ENCODE assay signal across 8 cellular contexts in genomic region chr14:96501383-96501745, GRCh38. TPM values are rescaled to one million over a fixed set of nuclear protein-coding genes. Genes with fewer than 3 reads are reported as not detected.
DNase-seq lines count a peak whose midpoint lies in the region; ATAC-seq and TF ChIP-seq lines count a peak whose summit lies in the region.

No MANE protein-coding gene starts in this region.

- no peak for ATAC-seq in naive thymus-derived CD8-positive, alpha-beta T cell
- ATAC-seq in GM18868 (IDR thresholded peaks at IDR 0.05; ENCODE audit: unreplicated experiment) (no peak), GM19452 (IDR thresholded peaks at IDR 0.05; ENCODE audit: unreplicated experiment) (no peak), GM21447 (IDR thresholded peaks at IDR 0.05; ENCODE audit: unreplicated experiment) (no peak), HG03139 (IDR thresholded peaks at IDR 0.05; ENCODE audit: unreplicated experiment) (no peak)

- H3K27me3 ChIP-seq in OCI-LY3 (ENCODE audit: low read depth, low read length), result no peaks in the 10 kb centered on the region
- no peaks in the 10 kb centered on the region for H3K27me3 ChIP-seq in dorsolateral prefrontal cortex

- peak overlapping the region; percentile 89 for H3K9ac ChIP-seq in OCI-LY3 (ENCODE audit: low read length)

- peaks cover 56% of the 10 kb centered on the region for H3K79me2 ChIP-seq in OCI-LY3 (ENCODE audit: low read length)

- H3K27ac ChIP-seq in OCI-LY3 (ENCODE audit: low read length) (peak overlapping the region; percentile 72), dorsolateral prefrontal cortex (peak overlapping the region in 51 of 59 donors; percentile 75 to 100 (median 98))

- peak overlapping the region; percentile 93 for H3K4me2 ChIP-seq in OCI-LY3 (ENCODE audit: low read length)

- no peak for TF ChIP-seq CTCF in GM12875 (IDR thresholded peaks at IDR 0.05; ENCODE audit: borderline replicate concordance, insufficient read depth, low read depth, low read length)
- no peak for TF ChIP-seq CTCF in OCI-LY3 (IDR thresholded peaks at IDR 0.05; ENCODE audit: low read depth, low read length)
- TF ChIP-seq CTCF in dorsolateral prefrontal cortex (IDR thresholded peaks at IDR 0.05 in 54 of 56, conservative IDR thresholded peaks at IDR 0.05 in 2 of 56; ENCODE audit: low read depth in 1 of 56, partially characterized antibody in 56 of 56), result no peak

- intact Hi-C loops in dorsolateral prefrontal cortex (cut with DNase I), result loop anchor here (5.0 to 10.0 kb wide), 3 partner anchors 107 to 296 kb away; partner anchors contain the start of genes AK7 (in 1 of the 2) and VRK1 (in 1 of the 2)

- POLR2A ChIA-PET in naive thymus-derived CD8-positive, alpha-beta T cell (lab: Charles Lee), result no interaction called here

- H3K36me3 ChIP-seq in OCI-LY3 (replicated peaks; ENCODE audit: low read depth, low read length), result peaks cover 10% of the 10 kb centered on the region

- H3K27me3 Mint-ChIP-seq in naive thymus-derived CD8-positive, alpha-beta T cell, result peaks cover 0 to 8% (median 3%) of the 10 kb centered on the region in 5 donors

- DNase-seq in dorsolateral prefrontal cortex, result no peak
- DNase-seq in naive thymus-derived CD8-positive, alpha-beta T cell, result no peak

- H3K4me1 Mint-ChIP-seq in naive thymus-derived CD8-positive, alpha-beta T cell, result peaks cover 30 to 49% (median 44%) of the 10 kb centered on the region in 4 donors

- peak overlapping the region; percentile 87 to 100 (median 98) for H3K4me3 Mint-ChIP-seq in naive thymus-derived CD8-positive, alpha-beta T cell

- no peaks in the 10 kb centered on the region for H3K9me3 Mint-ChIP-seq in naive thymus-derived CD8-positive, alpha-beta T cell

- H4K20me1 ChIP-seq in OCI-LY3 (ENCODE audit: insufficient read depth, low read length), result peaks cover 36% of the 10 kb centered on the region

- H3K4me3 ChIP-seq in GM12875 (ENCODE audit: low read depth, low read length) (peak overlapping the region; percentile 96), OCI-LY3 (ENCODE audit: low read length) (peak overlapping the region; percentile 94), dorsolateral prefrontal cortex (peak overlapping the region; percentile 69 to 100 (median 95))

- peaks cover 23% of the 10 kb centered on the region for H3K4me1 ChIP-seq in OCI-LY3 (ENCODE audit: low read length)

- peak overlapping the region; percentile 86 to 99 (median 99) for H3K27ac Mint-ChIP-seq in naive thymus-derived CD8-positive, alpha-beta T cell

- H2AFZ ChIP-seq in OCI-LY3 (ENCODE audit: low read depth, low read length), result peak overlapping the region; percentile 85

- H3K36me3 Mint-ChIP-seq in naive thymus-derived CD8-positive, alpha-beta T cell, result peaks cover 3 to 16% (median 7%) of the 10 kb centered on the region in 3 donors

- H3K9me3 ChIP-seq in OCI-LY3 (ENCODE audit: insufficient read depth, low read length), result no peaks in the 10 kb centered on the region

RNA-seq across cellular contexts. Expression of gene PAPOLA, which starts 0.8 kb away (rescaled TPM):
- total RNA-seq in dorsolateral prefrontal cortex, result 100 to 1,000 TPM; 127 to 355 (median 176) TPM
- 100 to 1,000 TPM; 249 to 289 TPM for total RNA-seq in naive thymus-derived CD8-positive, alpha-beta T cell
- 10 to 100 TPM; 63.3 to 79.4 (median 71.9) TPM for polyA plus RNA-seq in naive thymus-derived CD8-positive, alpha-beta T cell
